Comparison of ENCODE assay signal across 11 cellular contexts in the genomic region with DNA sequence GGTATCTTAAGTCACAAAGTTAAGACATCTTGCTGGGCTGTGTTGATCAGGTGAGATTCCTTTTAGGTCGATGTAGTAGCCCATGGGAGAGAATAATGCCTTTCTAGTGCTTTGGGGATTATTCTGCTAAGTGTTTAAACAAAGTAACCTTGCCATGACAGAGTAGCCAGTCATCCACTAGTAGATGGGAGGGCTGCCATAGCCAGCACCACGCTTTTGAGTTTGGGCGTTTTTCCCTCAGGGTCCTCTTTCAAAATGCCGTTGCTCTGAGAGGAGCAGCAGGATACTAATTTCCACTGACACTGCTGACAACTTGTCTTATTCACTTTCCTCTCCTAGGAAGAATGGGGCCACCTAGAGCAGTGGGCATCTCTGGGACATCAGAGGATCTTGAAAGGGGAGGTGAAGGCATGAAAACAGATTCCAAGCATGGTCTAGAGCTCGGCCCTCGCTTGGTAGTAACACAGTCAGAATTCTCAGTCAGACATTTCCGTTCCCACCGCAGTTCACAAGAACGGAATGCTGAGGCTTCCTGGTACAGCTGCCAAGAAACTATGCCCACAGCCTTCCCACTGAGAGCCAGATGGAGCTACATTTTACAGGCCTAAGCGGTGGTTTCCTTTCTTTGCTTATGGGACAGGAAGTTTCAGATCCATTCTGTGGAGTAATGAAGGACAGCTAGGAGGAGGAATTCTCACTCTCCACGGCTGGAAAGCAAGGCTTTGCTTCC. TPM values are rescaled to one million over a fixed set of nuclear protein-coding genes. Genes with fewer than 3 reads are reported as not detected.
DNase-seq lines count a peak whose midpoint lies in the region; ATAC-seq and TF ChIP-seq lines count a peak whose summit lies in the region.
"Had no signal": no experiment of that assay in that cellular context is flagged by ENCODE, and none has a peak within 500 bp of the region (broad histone marks: within the 10 kb centered on the region; RNA-seq: fewer than 3 reads in every experiment).

No MANE protein-coding gene starts in this region.

- no peaks in the 10 kb centered on the region for H3K9me3 Mint-ChIP-seq in GM23338
- no peaks in the 10 kb centered on the region for H3K9me3 Mint-ChIP-seq in H9
- H3K9me3 Mint-ChIP-seq in progenitor cell of endocrine pancreas (ENCODE audit: low read depth): no peaks in the 10 kb centered on the region
- H3K9me3 Mint-ChIP-seq: activated CD4-positive, alpha-beta T cell treated with anti-CD3 and anti-CD28 coated beads, Interleukin-2, amount 10 ng/mL, durations not matched to agents 7 days and 5 days had no signal

- no peak overlapping the region for H4K91ac ChIP-seq in H9 (ENCODE audit: insufficient read length, low read depth, low read length)

- no peak overlapping the region for H2AK5ac ChIP-seq in H9 (ENCODE audit: insufficient read length, low read length)

- no peak overlapping the region for H3K23ac ChIP-seq in H9 (ENCODE audit: insufficient read length, low read depth, low read length)

- H2AFZ ChIP-seq in GM23338 (peak overlapping the region; percentile 72), H9 (ENCODE audit: low read length) (no peak overlapping the region)

- H3K56ac ChIP-seq in H9 (ENCODE audit: insufficient read length, low read depth, low read length): no peak overlapping the region

- no peaks in the 10 kb centered on the region for H3K9me2 ChIP-seq in GM23338 (ENCODE audit: insufficient read depth)

- no peak overlapping the region for H2BK12ac ChIP-seq in H9 (ENCODE audit: insufficient read length, low read depth, low read length)

- H3K23me2 ChIP-seq in H9 (ENCODE audit: insufficient read length, low read depth, low read length, poor library complexity, severe bottlenecking): no peaks in the 10 kb centered on the region

- no peak overlapping the region for H3K18ac ChIP-seq in H9 (ENCODE audit: insufficient read length, low read depth, low read length)

- H3K27me3 Mint-ChIP-seq in GM23338 (ENCODE audit: insufficient read depth, low read depth, poor library complexity) (peaks cover 4% of the 10 kb centered on the region), H9 (ENCODE audit: low read depth) (no peaks in the 10 kb centered on the region), progenitor cell of endocrine pancreas (peaks cover 9% of the 10 kb centered on the region)
- H3K27me3 Mint-ChIP-seq: activated CD4-positive, alpha-beta T cell treated with anti-CD3 and anti-CD28 coated beads, Interleukin-2, amount 10 ng/mL, durations not matched to agents 7 days and 5 days had no signal

- H3K4me1 Mint-ChIP-seq in GM23338 (no peaks in the 10 kb centered on the region; the same call in 2 of the 3 replicates), H9 (peaks cover 3 to 9% of the 10 kb centered on the region in 2 experiments; a peak in 3 of 4 replicates), progenitor cell of endocrine pancreas (ENCODE audit: low read depth) (no peaks in the 10 kb centered on the region)

- no peaks in the 10 kb centered on the region for H3K36me3 ChIP-seq in GM23338 (ENCODE audit: insufficient read depth)
- H3K36me3 ChIP-seq in subcutaneous abdominal adipose tissue (ENCODE audit: control insufficient read depth in 5 of 5, insufficient read depth in 5 of 5, low read length in 5 of 5): no peaks in the 10 kb centered on the region
- H3K36me3 ChIP-seq: neutrophil had no signal

- no peak overlapping the region for H2BK15ac ChIP-seq in H9 (ENCODE audit: low read depth, low read length)

- no peaks in the 10 kb centered on the region for H3F3A ChIP-seq in GM23338 (replicated peaks; ENCODE audit: low read depth)

- H2BK5ac ChIP-seq in H9 (ENCODE audit: insufficient read length, low read length): no peak overlapping the region

- H3K79me2 ChIP-seq in GM23338 (replicated peaks; ENCODE audit: insufficient read depth) (no peaks in the 10 kb centered on the region), H9 (ENCODE audit: insufficient read depth, low read length) (no peaks in the 10 kb centered on the region)

- ATAC-seq in GM23338: no peak
- peak; percentile 68 for ATAC-seq in right cardiac atrium
- ATAC-seq: GM12878 had no signal

- no peaks in the 10 kb centered on the region for H3K9me3 ChIP-seq in right cardiac atrium (ENCODE audit: control insufficient read depth, low read length)
- no peaks in the 10 kb centered on the region for H3K9me3 ChIP-seq in subcutaneous abdominal adipose tissue (ENCODE audit: control insufficient read depth in 5 of 5, low read length in 5 of 5)
- H3K9me3 ChIP-seq in H9 (ENCODE audit: control insufficient read depth, low read depth, low read length): no peaks in the 10 kb centered on the region
- H3K9me3 ChIP-seq: neutrophil had no signal

- no peaks in the 10 kb centered on the region for H4K20me1 ChIP-seq in GM23338 (replicated peaks; ENCODE audit: insufficient read depth)
- no peaks in the 10 kb centered on the region for H4K20me1 ChIP-seq in H9 (ENCODE audit: control insufficient read depth, insufficient read depth, insufficient read length)

- H3T11ph ChIP-seq in H9 (ENCODE audit: low read length): no peak overlapping the region

- H3K4me3 ChIP-seq in GM23338 (no peak overlapping the region), right cardiac atrium (ENCODE audit: low read length) (no peak overlapping the region), subcutaneous abdominal adipose tissue (ENCODE audit: low read depth in 1 of 5, low read length in 5 of 5) (peak overlapping the region in 2 of 5 donors; percentile 2 to 28)
- H3K4me3 ChIP-seq: GM12878 had no signal

- no peak overlapping the region for H3K14ac ChIP-seq in H9 (ENCODE audit: insufficient read depth, low read length)

- no peak overlapping the region for H3K4ac ChIP-seq in H9 (ENCODE audit: low read depth, low read length)

- in situ Hi-C loops in GM13976 (cut with MboI; ENCODE audit: low sequenced_read_pairs, unreplicated experiment): no loop called here

- no peak for DNase-seq in GM23338 (ENCODE audit: low spot score)
- DNase-seq in astrocyte of the hippocampus (ENCODE audit: low read depth, low spot score): peak; percentile 91
- DNase-seq in right cardiac atrium: peak in 2 of 3 donors; percentile 24 to 43
- DNase-seq in H9: no peak
- DNase-seq in GM13976 (ENCODE audit: low spot score): no peak
- DNase-seq in putamen (ENCODE audit: low spot score): no peak
- no peak for DNase-seq in progenitor cell of endocrine pancreas (ENCODE audit: low spot score, unreplicated experiment)
- DNase-seq: activated CD4-positive, alpha-beta T cell treated with anti-CD3 and anti-CD28 coated beads, Interleukin-2, amount 10 ng/mL, durations not matched to agents 7 days and 5 days had no signal

- no peak overlapping the region for H2BK20ac ChIP-seq in H9 (ENCODE audit: low read depth, low read length, poor library complexity, severe bottlenecking)

- no peak overlapping the region for H2BK120ac ChIP-seq in H9 (ENCODE audit: low read depth, low read length, poor library complexity, severe bottlenecking)

- H3K4me3 Mint-ChIP-seq in GM23338: no peak overlapping the region
- no peak overlapping the region for H3K4me3 Mint-ChIP-seq in H9
- H3K4me3 Mint-ChIP-seq in progenitor cell of endocrine pancreas (ENCODE audit: low read depth): no peak overlapping the region
- H3K4me3 Mint-ChIP-seq: activated CD4-positive, alpha-beta T cell treated with anti-CD3 and anti-CD28 coated beads, Interleukin-2, amount 10 ng/mL, durations not matched to agents 7 days and 5 days had no signal

- no peak overlapping the region for H3K4me2 ChIP-seq in GM23338
- no peak overlapping the region for H3K4me2 ChIP-seq in H9 (ENCODE audit: insufficient read depth, insufficient read length, low read length)

- TF ChIP-seq CTCF in GM23338 (conservative IDR thresholded peaks at IDR 0.05; ENCODE audit: low read depth in 2 of 2): no peak
- TF ChIP-seq CTCF in H9 (conservative IDR thresholded peaks at IDR 0.05): no peak
- TF ChIP-seq CTCF in GM13976 (IDR thresholded peaks at IDR 0.05; ENCODE audit: borderline replicate concordance, control extremely low read depth, extremely low read depth, insufficient read depth, missing control alignments): no peak
- TF ChIP-seq CTCF in progenitor cell of endocrine pancreas (IDR thresholded peaks at IDR 0.05; ENCODE audit: unreplicated experiment): no peak

- intact Hi-C loops in right cardiac atrium (cut with DNase I): no loop called here

- no peaks in the 10 kb centered on the region for H3K27me3 ChIP-seq in GM23338 (ENCODE audit: insufficient read depth)
- H3K27me3 ChIP-seq in right cardiac atrium (ENCODE audit: control insufficient read depth, insufficient read depth): no peaks in the 10 kb centered on the region
- H3K27me3 ChIP-seq in subcutaneous abdominal adipose tissue (ENCODE audit: control insufficient read depth in 5 of 5, insufficient read depth in 4 of 5, low read length in 5 of 5): no peaks in the 10 kb centered on the region
- H3K27me3 ChIP-seq in H9 (ENCODE audit: insufficient read depth, low read length): no peaks in the 10 kb centered on the region

- H3K27ac Mint-ChIP-seq in GM23338: no peak overlapping the region
- no peak overlapping the region; a peak in 1 of 7 replicates for H3K27ac Mint-ChIP-seq in H9
- no peak overlapping the region for H3K27ac Mint-ChIP-seq in progenitor cell of endocrine pancreas
- H3K27ac Mint-ChIP-seq: activated CD4-positive, alpha-beta T cell treated with anti-CD3 and anti-CD28 coated beads, Interleukin-2, amount 10 ng/mL, durations not matched to agents 7 days and 5 days had no signal

- H4K5ac ChIP-seq in H9 (ENCODE audit: insufficient read length, low read depth, low read length): no peak overlapping the region

- WGBS in right cardiac atrium: 45% methylated on average over 11 of the region's 11 CpGs
- no CpG with 5 or more reads among the region's 11 CpGs for WGBS in H9 (ENCODE audit: extremely low coverage, insufficient read length, low lambda C conversion rate)

- H4K8ac ChIP-seq in H9 (replicated peaks; ENCODE audit: insufficient read length, low read depth, low read length): no peak overlapping the region

- no peaks in the 10 kb centered on the region for H3K36me3 Mint-ChIP-seq in GM23338 (ENCODE audit: low read depth)
- H3K36me3 Mint-ChIP-seq in H9 (ENCODE audit: insufficient read depth in 1 of 3, low read depth in 3 of 3): no peaks in the 10 kb centered on the region
- no peaks in the 10 kb centered on the region for H3K36me3 Mint-ChIP-seq in progenitor cell of endocrine pancreas (ENCODE audit: insufficient read depth)

- no peak overlapping the region for H3K27ac ChIP-seq in GM23338 (ENCODE audit: low read depth)
- peak overlapping the region; percentile 84 for H3K27ac ChIP-seq in right cardiac atrium (ENCODE audit: low read length)
- H3K27ac ChIP-seq in subcutaneous abdominal adipose tissue (ENCODE audit: low read depth, low read length): peak overlapping the region; percentile 44
- H3K27ac ChIP-seq in H9 (ENCODE audit: insufficient read length, low read depth, low read length): no peak overlapping the region
- H3K27ac ChIP-seq: neutrophil had no signal

- H3K4me1 ChIP-seq in GM23338 (ENCODE audit: insufficient read depth) (peaks cover 6% of the 10 kb centered on the region; the same call in 1 of the 2 replicates), right cardiac atrium (ENCODE audit: control insufficient read depth, insufficient read depth, low read length) (peaks cover 6% of the 10 kb centered on the region), subcutaneous abdominal adipose tissue (ENCODE audit: control insufficient read depth in 5 of 5, insufficient read depth in 5 of 5, low read length in 5 of 5) (peaks cover 0 to 23% (median 10%) of the 10 kb centered on the region in 5 donors), H9 (ENCODE audit: insufficient read depth, low read length) (no peaks in the 10 kb centered on the region)

- H3K79me1 ChIP-seq in H9 (ENCODE audit: insufficient read depth, low read depth, low read length, poor library complexity, severe bottlenecking): no peaks in the 10 kb centered on the region

- peak overlapping the region in 1 of 5 donors; percentile 19 for H3K9ac ChIP-seq in subcutaneous abdominal adipose tissue (ENCODE audit: low read length in 5 of 5)
- H3K9ac ChIP-seq in H9 (ENCODE audit: extremely low read depth, insufficient read length, low read length): no peak overlapping the region

RNA-seq across cellular contexts. Expression of a gene that starts 15.3 kb away (rescaled TPM):
- total RNA-seq in GM23338 (2014; rRNA removed; shearing (Covaris generic)): 62.7 and 67.5 TPM in 2 replicates
- polyA plus RNA-seq in GM23338 (2016; fragmentation: Nextera tagmentation; extraction: Ambion mirVana): 81.3 and 96.2 TPM in 2 replicates
- 10 to 100 TPM; 46.9 to 53.4 (median 49.5) TPM for total RNA-seq in right cardiac atrium
- polyA plus RNA-seq in right cardiac atrium: 44.4 TPM
- 51.3 and 59.4 TPM in 2 replicates for total RNA-seq in H9 (2021)
- total RNA-seq in progenitor cell of endocrine pancreas: 27.4 and 29.0 TPM in 2 replicates

Comparison
In these comparisons a context has a peak if more than half of its experiments do, and no peak if none do; other contexts are left out.
1. DNase-seq: peak in astrocyte of the hippocampus (single experiment) and right cardiac atrium (2 of 3); none in GM23338 (single experiment), H9 (single experiment), GM13976 (single experiment), putamen (single experiment) and progenitor cell of endocrine pancreas (single experiment).
2. H3K27ac ChIP-seq: peak in right cardiac atrium (single experiment) and subcutaneous abdominal adipose tissue (single experiment); none in GM23338 (single experiment) and H9 (single experiment).